17 cellular contexts compared by ENCODE assay signal in the genomic region with DNA sequence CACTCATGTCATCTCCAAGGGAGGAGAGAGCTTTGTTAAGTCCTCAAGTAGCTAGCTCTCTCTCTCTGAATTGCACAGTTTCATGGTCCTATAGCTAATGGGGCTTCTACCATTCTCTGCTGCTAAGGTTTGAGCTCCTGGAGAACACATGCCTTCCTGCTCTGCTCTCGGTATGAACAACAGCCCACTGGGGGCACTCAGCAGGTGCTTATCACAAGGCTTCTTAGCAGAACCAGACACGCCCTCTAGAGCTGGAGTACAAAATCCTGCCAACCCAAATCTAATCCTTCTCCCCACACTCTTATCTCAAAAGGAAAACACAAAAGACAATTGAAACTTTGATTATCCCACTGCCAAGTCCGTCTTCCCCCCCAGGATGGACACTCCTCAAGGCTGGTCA.
DNase-seq lines count a peak whose midpoint lies in the region; ATAC-seq and TF ChIP-seq lines count a peak whose summit lies in the region.
"Had no signal": no experiment of that assay in that cellular context is flagged by ENCODE, and none has a peak within 500 bp of the region (broad histone marks: within the 10 kb centered on the region; RNA-seq: fewer than 3 reads in every experiment).

No MANE protein-coding gene starts in this region.

- H3K9me2 ChIP-seq in DOHH2 (replicated peaks; ENCODE audit: control insufficient read depth, low read length): no peaks in the 10 kb centered on the region

- H2AK5ac ChIP-seq in mesendoderm (ENCODE audit: low read length): no peak overlapping the region

- H4K20me1 ChIP-seq in DOHH2 (ENCODE audit: control insufficient read depth, insufficient read depth, low read depth, low read length): no peaks in the 10 kb centered on the region

- no peak overlapping the region for H3K4me2 ChIP-seq in DOHH2 (ENCODE audit: low read length)
- H3K4me2 ChIP-seq in mesendoderm (ENCODE audit: low read length): no peak overlapping the region

- H3K18ac ChIP-seq in mesendoderm (ENCODE audit: low read length): no peak overlapping the region

- no peak overlapping the region for H2BK120ac ChIP-seq in mesendoderm (ENCODE audit: low read depth, low read length)

- H3K4ac ChIP-seq in mesendoderm (ENCODE audit: low read depth, low read length): no peak overlapping the region

- DNase-seq in NCI-H146 treated with DMSO at 0.1 percent for 48 hours (lab: John Stamatoyannopoulos, UW; ENCODE audit: unreplicated experiment) (peak; percentile 55), mesendoderm (peak; percentile 82), SHP77 treated with DMSO at 0.1 percent for 48 hours (lab: John Stamatoyannopoulos, UW) (no peak), Ammon's horn (ENCODE audit: low spot score) (no peak), NCI-H446 treated with DMSO at 0.1 percent for 48 hours (lab: John Stamatoyannopoulos, UW) (no peak), NCI-H82 (lab: John Stamatoyannopoulos, UW) (no peak)
- DNase-seq: Calu3; CD4-positive, CD25-positive, alpha-beta regulatory T cell; KBM-7; NCI-H1092 treated with DMSO at 0.1 percent for 48 hours; NCI-H187; NK-92 treated with Interleukin-12 subunit alpha and Interleukin-12 subunit beta, amount 100 ng/mL, for 24 hours; PC-3; T-helper 17 cell had no signal

- no peaks in the 10 kb centered on the region for H3K79me1 ChIP-seq in mesendoderm (ENCODE audit: low read length)

- no peak overlapping the region for H2BK5ac ChIP-seq in mesendoderm (ENCODE audit: low read length)

- TF ChIP-seq CTCF in DOHH2 (IDR thresholded peaks at IDR 0.05; ENCODE audit: low read depth, low read length, poor library complexity, severe bottlenecking): peak; percentile 14

- H2BK15ac ChIP-seq in mesendoderm (replicated peaks; ENCODE audit: low read depth): no peak overlapping the region

- H3K36me3 ChIP-seq in DOHH2 (ENCODE audit: control insufficient read depth, low read length) (no peaks in the 10 kb centered on the region), mesendoderm (ENCODE audit: control insufficient read depth, insufficient read depth, low read length) (no peaks in the 10 kb centered on the region)

- H4K5ac ChIP-seq in mesendoderm (ENCODE audit: low read length): no peak overlapping the region

- H3K4me3 ChIP-seq in DOHH2 (ENCODE audit: low read length) (no peak overlapping the region), mesendoderm (ENCODE audit: low read length) (no peak overlapping the region)

- H3K23ac ChIP-seq in mesendoderm (ENCODE audit: low read length): no peak overlapping the region

- H3F3A ChIP-seq in DOHH2 (ENCODE audit: control insufficient read depth, insufficient read depth): no peaks in the 10 kb centered on the region

- no peaks in the 10 kb centered on the region for H3K9me3 ChIP-seq in DOHH2 (ENCODE audit: control insufficient read depth, insufficient read depth, low read length)

- H3K9ac ChIP-seq in mesendoderm (ENCODE audit: low read length): no peak overlapping the region

- no peak overlapping the region for H4K8ac ChIP-seq in mesendoderm (ENCODE audit: low read depth, low read length)

- H3K27me3 ChIP-seq in DOHH2 (ENCODE audit: control insufficient read depth, low read length) (no peaks in the 10 kb centered on the region), mesendoderm (ENCODE audit: insufficient read depth, low read length, poor library complexity) (no peaks in the 10 kb centered on the region)

- whole genome bisulfite sequencing in mesendoderm (ENCODE audit: extremely low coverage, insufficient coverage, low lambda C conversion rate): no CpG with 5 or more reads among the region's 3 CpGs

- H3K79me2 ChIP-seq in DOHH2 (ENCODE audit: control insufficient read depth, low read length): no peaks in the 10 kb centered on the region
- no peaks in the 10 kb centered on the region for H3K79me2 ChIP-seq in mesendoderm (ENCODE audit: control insufficient read depth, insufficient read depth, low read length)

- ATAC-seq in GM21360 (IDR thresholded peaks at IDR 0.05; ENCODE audit: unreplicated experiment): peak; percentile 57
- ATAC-seq: HCT116, PC-3, T-helper 17 cell had no signal

- H3K27ac ChIP-seq in DOHH2 (ENCODE audit: low read depth, low read length): no peak overlapping the region
- H3K27ac ChIP-seq in mesendoderm (ENCODE audit: low read depth, low read length): no peak overlapping the region

- no peaks in the 10 kb centered on the region for H3K4me1 ChIP-seq in DOHH2 (ENCODE audit: control insufficient read depth, low read length)
- H3K4me1 ChIP-seq in mesendoderm (ENCODE audit: control insufficient read depth, low read depth, low read length): peaks cover 3% of the 10 kb centered on the region

- peak overlapping the region; percentile 6 for H3K56ac ChIP-seq in mesendoderm (ENCODE audit: low read length)

Comparison
In these comparisons a context has a peak if more than half of its experiments do, and no peak if none do; other contexts are left out.
1. DNase-seq: peak in NCI-H146 treated with DMSO at 0.1 percent for 48 hours (single experiment) and mesendoderm (single experiment); none in SHP77 treated with DMSO at 0.1 percent for 48 hours (single experiment), Ammon's horn (single experiment), NCI-H446 treated with DMSO at 0.1 percent for 48 hours (single experiment) and NCI-H82 (single experiment).